Comparison of ENCODE assay signal across 1 cellular context in the genomic region with DNA sequence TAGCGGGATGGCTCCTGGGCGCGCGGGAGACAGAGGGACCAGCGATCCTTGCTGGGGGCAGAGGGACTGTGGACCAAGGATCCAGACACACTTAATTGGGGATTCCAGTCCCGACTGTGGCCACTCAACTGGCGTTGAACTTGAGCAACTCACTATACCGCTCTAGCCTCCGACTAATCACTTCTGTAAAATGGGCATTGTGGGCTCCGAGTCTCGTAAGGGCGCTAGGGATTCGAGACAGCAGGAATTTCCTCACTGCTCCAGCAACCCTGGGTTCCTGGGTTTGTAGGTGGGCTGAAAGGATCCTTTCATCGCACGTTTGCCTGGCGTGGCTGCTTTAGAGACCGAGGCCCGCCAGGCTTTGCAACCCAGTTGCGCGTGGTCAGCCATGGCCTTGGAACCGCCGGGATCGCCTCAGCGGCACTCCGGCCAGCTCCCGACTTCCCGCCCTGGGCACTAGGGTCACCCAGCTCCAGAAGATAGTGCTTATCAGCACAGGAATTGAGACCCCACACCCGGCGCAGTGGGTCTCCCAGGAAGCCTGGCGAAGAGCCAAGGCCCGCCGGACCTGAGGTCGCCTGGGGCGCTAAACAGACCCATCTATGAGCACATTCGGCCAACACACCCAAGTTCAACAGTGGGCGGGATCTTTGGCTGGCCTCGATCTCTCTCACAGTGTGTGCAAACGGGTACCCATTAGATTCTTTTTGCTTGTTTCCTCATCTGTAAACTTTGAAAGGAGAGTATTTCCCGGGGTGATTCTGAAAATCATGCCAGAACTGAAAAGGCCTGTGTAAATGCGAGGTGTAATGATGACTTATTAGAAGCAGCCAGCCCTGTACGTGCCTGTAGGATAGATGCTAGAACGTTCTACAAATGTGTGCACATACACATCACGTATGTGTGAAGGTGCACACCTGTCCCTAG.
TF ChIP-seq lines count a peak whose summit lies in the region.

No MANE protein-coding gene starts in this region.

TF ChIP-seq in A549, 52 proteins besides CTCF, POLR2A, EP300 and RAD21 (continued from another document):
- TF ChIP-seq FOSB (CRISPR knock-in tag; IDR thresholded peaks at IDR 0.05) (no peak), JUNB (IDR thresholded peaks at IDR 0.05) (no peak)
